Comparison of ENCODE assay signal across 8 cellular contexts in genomic region chr7:157355784-157356511, GRCh38. TPM values are rescaled to one million over a fixed set of nuclear protein-coding genes. Genes with fewer than 3 reads are reported as not detected.
DNase-seq lines count a peak whose midpoint lies in the region; ATAC-seq and TF ChIP-seq lines count a peak whose summit lies in the region.

No MANE protein-coding gene starts in this region.

- H3K36me3 ChIP-seq in uterus = no peaks in the 10 kb centered on the region

- peak; percentile 15 for ATAC-seq in effector memory CD8-positive, alpha-beta T cell (replicated peaks)
- no peak for ATAC-seq in GM18511 (IDR thresholded peaks at IDR 0.05; ENCODE audit: unreplicated experiment)

- DNase-seq in AG08396 (ENCODE audit: low spot score) (peak; percentile 45), NCI-H1694 treated with DMSO at 0.1 percent for 48 hours (lab: John Stamatoyannopoulos, UW) (peak; percentile 59), middle frontal gyrus (ENCODE audit: extremely low spot score, low spot score) (peak; percentile 43), NOMO-1 treated with DMSO at 0.1 percent for 48 hours (lab: John Stamatoyannopoulos, UW; ENCODE audit: unreplicated experiment) (no peak), HuH-7 (ENCODE audit: low spot score) (no peak), uterus (no peak)
- no peak for DNase-seq in effector memory CD8-positive, alpha-beta T cell

- H3K27ac ChIP-seq in uterus = peak overlapping the region in 1 of 2 donors; percentile 32

- no peak overlapping the region for H3K4me3 ChIP-seq in uterus

- intact Hi-C loops in uterus (cut with DNase I; ENCODE audit: low total_unique reads) = no loop called here

- H3K4me1 Mint-ChIP-seq in effector memory CD8-positive, alpha-beta T cell (ENCODE audit: low read depth in 2 of 2) = peaks cover 70 to 81% of the 10 kb centered on the region in 2 donors

- peak overlapping the region; percentile 87 for H3K27ac Mint-ChIP-seq in effector memory CD8-positive, alpha-beta T cell

- no peaks in the 10 kb centered on the region for H3K27me3 Mint-ChIP-seq in effector memory CD8-positive, alpha-beta T cell

- H3K36me3 Mint-ChIP-seq in effector memory CD8-positive, alpha-beta T cell (ENCODE audit: insufficient read depth) = peaks cover 86% of the 10 kb centered on the region

- H3K4me3 Mint-ChIP-seq in effector memory CD8-positive, alpha-beta T cell = peak overlapping the region; percentile 62 to 73

- no peak for TF ChIP-seq CTCF in uterus (IDR thresholded peaks at IDR 0.05)

- H3K9me3 Mint-ChIP-seq in effector memory CD8-positive, alpha-beta T cell = no peaks in the 10 kb centered on the region

- TF ChIP-seq POLR2A in uterus (IDR thresholded peaks at IDR 0.05) = no peak

- H3K27me3 ChIP-seq in uterus = no peaks in the 10 kb centered on the region

- peaks cover 0 to 4% of the 10 kb centered on the region in 2 donors for H3K4me1 ChIP-seq in uterus

- no peaks in the 10 kb centered on the region for H3K9me3 ChIP-seq in uterus

RNA-seq across cellular contexts. Expression of gene DNAJB6, which starts 19.1 kb away (rescaled TPM):
- total RNA-seq in uterus = 100 to 1,000 TPM in 3 of 4 donors, 10 to 100 TPM in 1; 63.5 to 125 (median 107) TPM

Comparison
In these comparisons a context has a peak if more than half of its experiments do, and no peak if none do; other contexts are left out.
1. DNase-seq: peak in AG08396 (single experiment), NCI-H1694 treated with DMSO at 0.1 percent for 48 hours (single experiment) and middle frontal gyrus (single experiment); none in effector memory CD8-positive, alpha-beta T cell (0 of 3), NOMO-1 treated with DMSO at 0.1 percent for 48 hours (single experiment), HuH-7 (single experiment) and uterus (0 of 2).